Comparison of ENCODE assay signal across 9 cellular contexts in genomic region chr11:47950396-47950795, GRCh38. TPM values are rescaled to one million over a fixed set of nuclear protein-coding genes. Genes with fewer than 3 reads are reported as not detected.
DNase-seq lines count a peak whose midpoint lies in the region; ATAC-seq and TF ChIP-seq lines count a peak whose summit lies in the region.
"Had no signal": no experiment of that assay in that cellular context is flagged by ENCODE, and none has a peak within 500 bp of the region (broad histone marks: within the 10 kb centered on the region; RNA-seq: fewer than 3 reads in every experiment).

No MANE protein-coding gene starts in this region.

- CTCF ChIA-PET in CD4-positive, alpha-beta T cell (lab: Charles Lee): no interaction called here
- CTCF ChIA-PET in activated CD4-positive, alpha-beta memory T cell treated with anti-CD3 and anti-CD28 coated beads for 36 hours (lab: Charles Lee): interaction anchor here (0.8 kb wide), 1 partner anchor 13 kb away, joined by 3 read pairs; no protein-coding TSS in a partner anchor

- no peaks in the 10 kb centered on the region for H3K27me3 Mint-ChIP-seq in CD4-positive, alpha-beta T cell
- H3K27me3 Mint-ChIP-seq in activated CD4-positive, alpha-beta memory T cell treated with anti-CD3 and anti-CD28 coated beads for 36 hours: no peaks in the 10 kb centered on the region
- no peaks in the 10 kb centered on the region for H3K27me3 Mint-ChIP-seq in memory B cell

- H3K36me3 Mint-ChIP-seq in CD4-positive, alpha-beta T cell (ENCODE audit: low read depth): no peaks in the 10 kb centered on the region
- H3K36me3 Mint-ChIP-seq in activated CD4-positive, alpha-beta memory T cell treated with anti-CD3 and anti-CD28 coated beads for 36 hours: no peaks in the 10 kb centered on the region
- no peaks in the 10 kb centered on the region for H3K36me3 Mint-ChIP-seq in memory B cell

- no peaks in the 10 kb centered on the region for H3K36me3 ChIP-seq in gastroesophageal sphincter

- 64 to 86% methylated on average over 2 of the region's 5 CpGs for WGBS in gastroesophageal sphincter (ENCODE audit: low coverage in 1 of 2), 2 donors

- ATAC-seq in CD4-positive, alpha-beta T cell (ENCODE audit: poor library complexity): peak; percentile 97
- ATAC-seq in HG03159 (IDR thresholded peaks at IDR 0.05; ENCODE audit: unreplicated experiment): peak; percentile 71
- ATAC-seq in memory B cell (ENCODE audit: low read depth): peak; percentile 99
- ATAC-seq in gastroesophageal sphincter: no peak

- intact Hi-C loops in CD4-positive, alpha-beta T cell (cut with DNase I, micrococcal nuclease): no loop called here
- intact Hi-C loops in activated CD4-positive, alpha-beta memory T cell treated with anti-CD3 and anti-CD28 coated beads for 36 hours (cut with micrococcal nuclease): no loop called here

- no peak for TF ChIP-seq EP300 in gastroesophageal sphincter (IDR thresholded peaks at IDR 0.05)

- TF ChIP-seq CTCF in CD4-positive, alpha-beta T cell (IDR thresholded peaks at IDR 0.05): no peak
- TF ChIP-seq CTCF in gastroesophageal sphincter (IDR thresholded peaks at IDR 0.05): no peak

- no peak overlapping the region for H3K4me3 ChIP-seq in gastroesophageal sphincter

- H3K9me3 Mint-ChIP-seq in CD4-positive, alpha-beta T cell: no peaks in the 10 kb centered on the region
- H3K9me3 Mint-ChIP-seq in activated CD4-positive, alpha-beta memory T cell treated with anti-CD3 and anti-CD28 coated beads for 36 hours: no peaks in the 10 kb centered on the region
- H3K9me3 Mint-ChIP-seq in memory B cell: no peaks in the 10 kb centered on the region

- no peak for TF ChIP-seq POLR2A in gastroesophageal sphincter (IDR thresholded peaks at IDR 0.05)

- DNase-seq in CD4-positive, alpha-beta T cell: peak; percentile 26 to 63 (median 37)
- DNase-seq in activated CD4-positive, alpha-beta memory T cell treated with anti-CD3 and anti-CD28 coated beads for 36 hours: peak; percentile 61
- DNase-seq in memory B cell (ENCODE audit: low spot score in 2 of 2) (peak; percentile 53 to 72), nucleus accumbens (lab: John Stamatoyannopoulos, UW) (no peak), NCI-H1048 (lab: John Stamatoyannopoulos, UW) (no peak), DMS79 (lab: John Stamatoyannopoulos, UW) (no peak)
- DNase-seq: right cardiac atrium had no signal

- peak overlapping the region; percentile 44 for H3K4me3 Mint-ChIP-seq in CD4-positive, alpha-beta T cell
- no peak overlapping the region for H3K4me3 Mint-ChIP-seq in activated CD4-positive, alpha-beta memory T cell treated with anti-CD3 and anti-CD28 coated beads for 36 hours
- peak overlapping the region; percentile 55 for H3K4me3 Mint-ChIP-seq in memory B cell

- no peaks in the 10 kb centered on the region for H3K9me3 ChIP-seq in CD4-positive, alpha-beta T cell (ENCODE audit: control insufficient read depth, low read length)
- H3K9me3 ChIP-seq in gastroesophageal sphincter: no peaks in the 10 kb centered on the region

- peak overlapping the region; percentile 47 for H3K27ac ChIP-seq in CD4-positive, alpha-beta T cell (ENCODE audit: low read depth, low read length)
- no peak overlapping the region for H3K27ac ChIP-seq in gastroesophageal sphincter

- H3K27ac Mint-ChIP-seq in CD4-positive, alpha-beta T cell: peak overlapping the region; percentile 87
- peak overlapping the region; percentile 25 for H3K27ac Mint-ChIP-seq in activated CD4-positive, alpha-beta memory T cell treated with anti-CD3 and anti-CD28 coated beads for 36 hours
- H3K27ac Mint-ChIP-seq in memory B cell: peak overlapping the region; percentile 64

- H3K4me1 Mint-ChIP-seq in CD4-positive, alpha-beta T cell (ENCODE audit: low read depth): peaks cover 29% of the 10 kb centered on the region
- peaks cover 32% of the 10 kb centered on the region for H3K4me1 Mint-ChIP-seq in activated CD4-positive, alpha-beta memory T cell treated with anti-CD3 and anti-CD28 coated beads for 36 hours (ENCODE audit: low read depth)
- peaks cover 25% of the 10 kb centered on the region for H3K4me1 Mint-ChIP-seq in memory B cell

- POLR2A ChIA-PET in CD4-positive, alpha-beta T cell (lab: Charles Lee): interaction anchor here (0.6 to 1.0 kb wide), 6 partner anchors 18 to 120 kb away, joined by 3 to 4 read pairs (median 4); no protein-coding TSS in a partner anchor
- POLR2A ChIA-PET in activated CD4-positive, alpha-beta memory T cell treated with anti-CD3 and anti-CD28 coated beads for 36 hours (lab: Charles Lee): interaction anchor here (0.5 kb wide), 1 partner anchor 13 kb away, joined by 3 read pairs; no protein-coding TSS in a partner anchor

- H3K27me3 ChIP-seq in CD4-positive, alpha-beta T cell (ENCODE audit: control insufficient read depth, insufficient read depth, low read length): no peaks in the 10 kb centered on the region
- H3K27me3 ChIP-seq in gastroesophageal sphincter: no peaks in the 10 kb centered on the region

- peaks cover 0 to 13% (median 8%) of the 10 kb centered on the region in 3 donors for H3K4me1 ChIP-seq in gastroesophageal sphincter

RNA-seq across cellular contexts. Expression of gene PTPRJ, which starts 30.0 kb away (rescaled TPM):
- total RNA-seq in CD4-positive, alpha-beta T cell: 10 to 100 TPM; 26.6 to 28.9 TPM
- 10 to 100 TPM; 36.3 to 37.0 TPM for total RNA-seq in activated CD4-positive, alpha-beta memory T cell treated with anti-CD3 and anti-CD28 coated beads for 36 hours
- 10 to 100 TPM in 2 of 4 donors, 1 to 10 TPM in 2; 5.4 to 13.5 (median 10.5) TPM for total RNA-seq in gastroesophageal sphincter

Comparison
In these comparisons a context has a peak if more than half of its experiments do, and no peak if none do; other contexts are left out.
1. DNase-seq: peak in CD4-positive, alpha-beta T cell (10 of 10), activated CD4-positive, alpha-beta memory T cell treated with anti-CD3 and anti-CD28 coated beads for 36 hours (single experiment) and memory B cell (2 of 2); none in nucleus accumbens (0 of 56), NCI-H1048 (single experiment) and DMS79 (single experiment).
2. H3K27ac Mint-ChIP-seq: peak in every context shown above with its lines; median percentile 87 in CD4-positive, alpha-beta T cell; 64 in memory B cell; 25 in activated CD4-positive, alpha-beta memory T cell treated with anti-CD3 and anti-CD28 coated beads for 36 hours.